Comparison of ENCODE assay signal across 9 cellular contexts in genomic region chr18:48926420-48926857, GRCh38. TPM values are rescaled to one million over a fixed set of nuclear protein-coding genes. Genes with fewer than 3 reads are reported as not detected.
A peak's percentile ranks its signal among the peaks of the same experiment; 100 is the strongest.
DNase-seq lines count a peak whose midpoint lies in the region; ATAC-seq and TF ChIP-seq lines count a peak whose summit lies in the region.
"Had no signal": no experiment of that assay in that cellular context is flagged by ENCODE, and none has a peak within 500 bp of the region (broad histone marks: within the 10 kb centered on the region; RNA-seq: fewer than 3 reads in every experiment).

No MANE protein-coding gene starts in this region.

- no peak for TF ChIP-seq POLR2A in prostate gland (IDR thresholded peaks at IDR 0.05)

- H3K4me1 Mint-ChIP-seq in dendritic cell treated with granulocyte-macrophage colony-stimulating factor and Interleukin-4, amounts not matched to agents 40 ng/mL and 50 ng/mL, for 4 days (ENCODE audit: low read depth): peaks cover 100% of the 10 kb centered on the region

- H3K4me3 ChIP-seq in prostate gland (no peak overlapping the region), psoas muscle (no peak overlapping the region)

- intact Hi-C loops in dendritic cell treated with granulocyte-macrophage colony-stimulating factor and Interleukin-4, amounts not matched to agents 40 ng/mL and 50 ng/mL, for 4 days (cut with micrococcal nuclease): loop anchor here (10.0 kb wide), 1 partner anchor 142 kb away; no protein-coding TSS in a partner anchor
- intact Hi-C loops in prostate gland (cut with DNase I) (loop anchor here (5.0 kb wide), 1 partner anchor 39 kb away; no protein-coding TSS in a partner anchor), psoas muscle (cut with DNase I) (no loop called here)

- ATAC-seq in GM18907 (IDR thresholded peaks at IDR 0.05; ENCODE audit: unreplicated experiment) (no peak), psoas muscle (no peak)
- ATAC-seq: activated CD8-positive, alpha-beta memory T cell treated with anti-CD3 and anti-CD28 coated beads, Interleukin-2, amount 10 ng/mL, durations not matched to agents 7 days and 5 days had no signal

- WGBS in prostate gland: 59% methylated on average over 14 of the region's 14 CpGs
- 80 to 83% (median 83%) methylated on average over 14 of the region's 14 CpGs for WGBS in psoas muscle, 3 donors

- H3K27ac Mint-ChIP-seq in dendritic cell treated with granulocyte-macrophage colony-stimulating factor and Interleukin-4, amounts not matched to agents 40 ng/mL and 50 ng/mL, for 4 days: peak overlapping the region; percentile 91

- DNase-seq in NCI-H2029 (lab: John Stamatoyannopoulos, UW): peak; percentile 44
- DNase-seq in NCI-H2029 treated with DMSO at 0.1 percent for 48 hours (lab: John Stamatoyannopoulos, UW): no peak
- DNase-seq in NCI-H2196 treated with DMSO at 0.1 percent for 48 hours (lab: John Stamatoyannopoulos, UW; ENCODE audit: unreplicated experiment): peak; percentile 27
- DNase-seq in prostate gland (ENCODE audit: low spot score): no peak
- no peak for DNase-seq in psoas muscle
- DNase-seq in NCI-H1930 (lab: John Stamatoyannopoulos, UW): no peak
- DNase-seq: activated CD8-positive, alpha-beta memory T cell treated with anti-CD3 and anti-CD28 coated beads, Interleukin-2, amount 10 ng/mL, durations not matched to agents 7 days and 5 days had no signal

- H3K9me3 ChIP-seq in prostate gland: no peaks in the 10 kb centered on the region
- no peaks in the 10 kb centered on the region for H3K9me3 ChIP-seq in psoas muscle

- H3K36me3 Mint-ChIP-seq in dendritic cell treated with granulocyte-macrophage colony-stimulating factor and Interleukin-4, amounts not matched to agents 40 ng/mL and 50 ng/mL, for 4 days (ENCODE audit: low read depth): peaks cover 65% of the 10 kb centered on the region

- H3K4me3 Mint-ChIP-seq in dendritic cell treated with granulocyte-macrophage colony-stimulating factor and Interleukin-4, amounts not matched to agents 40 ng/mL and 50 ng/mL, for 4 days: peak overlapping the region; percentile 44
- H3K4me3 Mint-ChIP-seq: activated CD8-positive, alpha-beta memory T cell treated with anti-CD3 and anti-CD28 coated beads, Interleukin-2, amount 10 ng/mL, durations not matched to agents 7 days and 5 days had no signal

- H3K9me3 Mint-ChIP-seq in dendritic cell treated with granulocyte-macrophage colony-stimulating factor and Interleukin-4, amounts not matched to agents 40 ng/mL and 50 ng/mL, for 4 days: no peaks in the 10 kb centered on the region

- H3K27ac ChIP-seq in prostate gland (peak overlapping the region; percentile 14 to 16), psoas muscle (no peak overlapping the region)

- peaks cover 36% of the 10 kb centered on the region for H3K4me1 ChIP-seq in prostate gland (replicated peaks)
- H3K4me1 ChIP-seq in psoas muscle: peaks cover 80% of the 10 kb centered on the region

- no peaks in the 10 kb centered on the region for H3K27me3 ChIP-seq in prostate gland (replicated peaks; ENCODE audit: insufficient read depth)
- no peaks in the 10 kb centered on the region for H3K27me3 ChIP-seq in psoas muscle (ENCODE audit: insufficient read depth in 3 of 3, low read length in 2 of 3)

- H3K36me3 ChIP-seq in prostate gland (no peaks in the 10 kb centered on the region), psoas muscle (ENCODE audit: insufficient read depth in 1 of 2, low read depth in 1 of 2) (peaks cover 0 to 3% of the 10 kb centered on the region in 2 donors)

- TF ChIP-seq CTCF in prostate gland (IDR thresholded peaks at IDR 0.05) (no peak), psoas muscle (IDR thresholded peaks at IDR 0.05) (no peak)

- no peaks in the 10 kb centered on the region for H3K27me3 Mint-ChIP-seq in dendritic cell treated with granulocyte-macrophage colony-stimulating factor and Interleukin-4, amounts not matched to agents 40 ng/mL and 50 ng/mL, for 4 days
- H3K27me3 Mint-ChIP-seq: activated CD8-positive, alpha-beta memory T cell treated with anti-CD3 and anti-CD28 coated beads, Interleukin-2, amount 10 ng/mL, durations not matched to agents 7 days and 5 days had no signal

RNA-seq across cellular contexts. Expression of gene SMAD7, which starts 24.3 kb away (rescaled TPM):
- 10 to 100 TPM; 29.3 to 31.0 TPM for total RNA-seq in prostate gland
- total RNA-seq in psoas muscle: 10 to 100 TPM in 2 of 4 donors, 1 to 10 TPM in 2; 8.4 to 14.7 (median 10.4) TPM
- 1 to 10 TPM; 5.4 to 6.1 (median 5.8) TPM for polyA plus RNA-seq in psoas muscle

Comparison
In these comparisons a context has a peak if more than half of its experiments do, and no peak if none do; other contexts are left out.
1. DNase-seq: peak in NCI-H2029 (single experiment) and NCI-H2196 treated with DMSO at 0.1 percent for 48 hours (single experiment); none in NCI-H2029 treated with DMSO at 0.1 percent for 48 hours (single experiment), prostate gland (single experiment), psoas muscle (0 of 2) and NCI-H1930 (0 of 2).
2. intact Hi-C loops: an anchor here in dendritic cell treated with granulocyte-macrophage colony-stimulating factor and Interleukin-4, amounts not matched to agents 40 ng/mL and 50 ng/mL, for 4 days (10.0 kb wide) and prostate gland (5.0 kb wide); none called in psoas muscle.